In the genomic region with DNA sequence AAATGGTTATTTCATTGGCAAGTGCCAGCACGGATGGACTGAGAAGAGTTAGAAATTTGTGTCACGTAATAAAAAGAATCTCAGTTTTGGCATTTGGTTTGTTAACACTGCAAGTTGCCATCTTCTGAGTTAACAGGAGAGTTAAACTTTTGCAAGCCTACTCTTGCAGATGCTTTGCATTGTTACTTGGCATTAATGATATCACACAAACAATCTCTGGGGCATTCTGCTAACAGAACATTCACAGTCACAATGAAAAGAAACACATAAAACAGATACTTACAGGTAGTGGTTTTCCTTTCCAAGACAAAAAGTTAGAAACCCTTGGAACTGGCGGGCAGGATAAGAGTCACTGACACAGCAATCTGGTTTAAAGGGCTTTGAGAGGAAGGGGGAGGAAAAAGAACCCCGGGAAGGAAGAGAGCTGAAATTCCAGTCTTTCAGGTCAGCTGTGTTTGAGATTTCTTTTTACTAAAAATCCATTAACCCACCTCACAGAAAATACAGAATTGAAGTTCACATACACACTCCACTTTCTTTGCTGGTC, we compare ENCODE assay signal across 11 cellular contexts. TPM values are rescaled to one million over a fixed set of nuclear protein-coding genes. Genes with fewer than 3 reads are reported as not detected.
A peak's percentile ranks its signal among the peaks of the same experiment; 100 is the strongest.
DNase-seq lines count a peak whose midpoint lies in the region; ATAC-seq, FAIRE-seq and TF ChIP-seq lines count a peak whose summit lies in the region.
"Had no signal": no experiment of that assay in that cellular context is flagged by ENCODE, and none has a peak within 500 bp of the region (broad histone marks: within the 10 kb centered on the region; RNA-seq: fewer than 3 reads in every experiment).

No MANE protein-coding gene starts in this region.

- TF ChIP-seq CTCF in astrocyte (IDR thresholded peaks at IDR 0.05; ENCODE audit: insufficient read depth, low read depth, low read length) (no peak), GM13977 (IDR thresholded peaks at IDR 0.05; ENCODE audit: extremely low read depth, insufficient read depth, missing control alignments) (no peak)

- no peaks in the 10 kb centered on the region for H3K9me3 ChIP-seq in astrocyte (ENCODE audit: insufficient read depth, low read depth, low read length)
- H3K9me3 ChIP-seq: adrenal gland had no signal

- in situ Hi-C loops in GM13977 (cut with MboI; ENCODE audit: low pct_unique_long_range_greater_than_20kb, low sequenced_read_pairs, unreplicated experiment) = no loop called here

- no peaks in the 10 kb centered on the region for H4K20me1 ChIP-seq in astrocyte (ENCODE audit: insufficient read depth, low read length)

- no peak overlapping the region for H3K4me3 ChIP-seq in astrocyte (ENCODE audit: insufficient read depth, low read depth, low read length)
- peak overlapping the region; percentile 6 for H3K4me3 ChIP-seq in iPS-11a (ENCODE audit: low read depth, low read length)
- peak overlapping the region; percentile 66 for H3K4me3 ChIP-seq in rectal smooth muscle tissue (ENCODE audit: low read length)
- H3K4me3 ChIP-seq: lung had no signal

- peak; percentile 51 for FAIRE-seq in GM19239 (lab: Jason Lieb, UNC)
- FAIRE-seq in astrocyte (lab: Jason Lieb, UNC) = no peak

- no peaks in the 10 kb centered on the region for H3K36me3 Mint-ChIP-seq in astrocyte (ENCODE audit: low read depth, unreplicated experiment)

- H3K27me3 Mint-ChIP-seq in astrocyte (ENCODE audit: low read depth, unreplicated experiment) = peaks cover 3% of the 10 kb centered on the region

- no peak for ATAC-seq in HG02973 (IDR thresholded peaks at IDR 0.05; ENCODE audit: unreplicated experiment)

- no peak overlapping the region for H3K4me3 Mint-ChIP-seq in astrocyte (ENCODE audit: unreplicated experiment)
- H3K4me3 Mint-ChIP-seq: T-helper 2 cell treated with Interferon-gamma antibody and Interleukin-4, amounts not matched to agents 5 μg/mL and 100 μg/mL, for 36 hours had no signal

- no peaks in the 10 kb centered on the region for H3K9me3 Mint-ChIP-seq in astrocyte (ENCODE audit: unreplicated experiment)
- H3K9me3 Mint-ChIP-seq: T-helper 2 cell treated with Interferon-gamma antibody and Interleukin-4, amounts not matched to agents 5 μg/mL and 100 μg/mL, for 36 hours had no signal

- DNase-seq in GM19239 (ENCODE audit: insufficient read length, low spot score) = no peak
- DNase-seq in astrocyte (ENCODE audit: low read depth) = no peak
- no peak for DNase-seq in activated CD4-positive, CD25-positive, alpha-beta regulatory T cell treated with anti-CD3 and anti-CD28 coated beads, Interleukin-2, amount 50 U/mL, for 72 hours
- DNase-seq in ureter (ENCODE audit: low spot score) = no peak
- no peak for DNase-seq in GM13977 (ENCODE audit: low spot score)

- H3K27ac ChIP-seq in astrocyte (ENCODE audit: low read depth, low read length) = no peak overlapping the region
- H3K27ac ChIP-seq in rectal smooth muscle tissue (ENCODE audit: low read depth, low read length) = peak overlapping the region; percentile 78

- no peaks in the 10 kb centered on the region for H3K4me1 Mint-ChIP-seq in astrocyte (ENCODE audit: low read depth, unreplicated experiment)

- H3K27ac Mint-ChIP-seq in astrocyte (ENCODE audit: unreplicated experiment) = no peak overlapping the region
- H3K27ac Mint-ChIP-seq: T-helper 2 cell treated with Interferon-gamma antibody and Interleukin-4, amounts not matched to agents 5 μg/mL and 100 μg/mL, for 36 hours had no signal

- H3K4me2 ChIP-seq in astrocyte (ENCODE audit: low read length) = peak overlapping the region; percentile 66

- peaks cover 3% of the 10 kb centered on the region for H3K27me3 ChIP-seq in astrocyte (ENCODE audit: insufficient read depth, low read length)
- no peaks in the 10 kb centered on the region for H3K27me3 ChIP-seq in rectal smooth muscle tissue (ENCODE audit: control insufficient read depth, insufficient read depth, low read length)
- H3K27me3 ChIP-seq: adrenal gland had no signal

- no peak overlapping the region for H3K9ac ChIP-seq in astrocyte (ENCODE audit: low read length)
- no peak overlapping the region for H3K9ac ChIP-seq in rectal smooth muscle tissue (ENCODE audit: low read length)

- no peaks in the 10 kb centered on the region for H3K36me3 ChIP-seq in astrocyte (ENCODE audit: insufficient read depth, low read length)
- H3K36me3 ChIP-seq in rectal smooth muscle tissue (ENCODE audit: control insufficient read depth, insufficient read depth, low read length) = peaks cover 2% of the 10 kb centered on the region
- H3K36me3 ChIP-seq: adrenal gland had no signal

- H3K4me1 ChIP-seq in astrocyte (ENCODE audit: insufficient read depth, low read length) (no peaks in the 10 kb centered on the region), rectal smooth muscle tissue (ENCODE audit: control insufficient read depth, insufficient read depth, low read length) (peaks cover 8% of the 10 kb centered on the region)
- H3K4me1 ChIP-seq: adrenal gland had no signal

- H2AFZ ChIP-seq in astrocyte (ENCODE audit: low read depth, low read length) = peak overlapping the region; percentile 34

- no peaks in the 10 kb centered on the region for H3K79me2 ChIP-seq in astrocyte (ENCODE audit: insufficient read depth, low read length)

RNA-seq across cellular contexts. Expression of a gene that starts 0.5 kb away (rescaled TPM):
- total RNA-seq in astrocyte = 0.31 and 0.52 TPM in 2 replicates
- 17.5 TPM for total RNA-seq in ureter

Comparison
In these comparisons a context has a peak if more than half of its experiments do, and no peak if none do; other contexts are left out.
1. RNA of a gene that starts 0.5 kb away (total RNA-seq): 17.5 TPM in ureter (single experiment); 0.31 to 0.52 TPM in astrocyte; every median in the first group is over 10 times any median in the second.